ENCODE assay signal across 8 cellular contexts in genomic region chr4:154807042-154807630, GRCh38. TPM values are rescaled to one million over a fixed set of nuclear protein-coding genes. Genes with fewer than 3 reads are reported as not detected.
DNase-seq lines count a peak whose midpoint lies in the region; ATAC-seq and TF ChIP-seq lines count a peak whose summit lies in the region.

No MANE protein-coding gene starts in this region.

- in situ Hi-C loops in KBM-7 (cut with MboI; ENCODE audit: low pct_unique_long_range_greater_than_20kb, low sequenced_read_pairs) = no loop called here

- peak; percentile 59 for TF ChIP-seq CTCF in liver (IDR thresholded peaks at IDR 0.05; ENCODE audit: low read depth, low read length, missing input control)

- H3K9me3 ChIP-seq in liver (ENCODE audit: control insufficient read depth in 4 of 4, low read length in 3 of 4) = no peaks in the 10 kb centered on the region

- TF ChIP-seq RAD21 in liver (IDR thresholded peaks at IDR 0.05) = peak; percentile 75 to 79

- no peak overlapping the region for H3K4me3 Mint-ChIP-seq in activated T-helper 1 cell treated with anti-CD3 and anti-CD28 coated beads, Interleukin-12 subunit alpha, Interleukin-12 subunit beta, Interleukin-2, Interleukin-4 antibody, amounts not matched to agents 30 ng/mL and 10 ng/mL and 1 ng/mL, durations not matched to agents 14 hours and 24 hours and 36 hours

- no peaks in the 10 kb centered on the region for H3K9me3 Mint-ChIP-seq in activated T-helper 1 cell treated with anti-CD3 and anti-CD28 coated beads, Interleukin-12 subunit alpha, Interleukin-12 subunit beta, Interleukin-2, Interleukin-4 antibody, amounts not matched to agents 30 ng/mL and 10 ng/mL and 1 ng/mL, durations not matched to agents 14 hours and 24 hours and 36 hours

- H3K27ac ChIP-seq in liver (ENCODE audit: low read depth in 1 of 2, low read length in 2 of 2) = no peak overlapping the region

- H3K4me1 Mint-ChIP-seq in activated T-helper 1 cell treated with anti-CD3 and anti-CD28 coated beads, Interleukin-12 subunit alpha, Interleukin-12 subunit beta, Interleukin-2, Interleukin-4 antibody, amounts not matched to agents 30 ng/mL and 10 ng/mL and 1 ng/mL, durations not matched to agents 14 hours and 24 hours and 36 hours (ENCODE audit: low read depth) = no peaks in the 10 kb centered on the region

- H3K27ac Mint-ChIP-seq in activated T-helper 1 cell treated with anti-CD3 and anti-CD28 coated beads, Interleukin-12 subunit alpha, Interleukin-12 subunit beta, Interleukin-2, Interleukin-4 antibody, amounts not matched to agents 30 ng/mL and 10 ng/mL and 1 ng/mL, durations not matched to agents 14 hours and 24 hours and 36 hours = no peak overlapping the region

- H3K36me3 ChIP-seq in liver (ENCODE audit: control insufficient read depth in 4 of 4, insufficient read depth in 3 of 4, low read depth in 1 of 4, low read length in 3 of 4) = no peaks in the 10 kb centered on the region

- no peaks in the 10 kb centered on the region for H3K4me1 ChIP-seq in liver (ENCODE audit: control insufficient read depth in 4 of 4, insufficient read depth in 4 of 4, low read length in 3 of 4)

- H3K27me3 Mint-ChIP-seq in activated T-helper 1 cell treated with anti-CD3 and anti-CD28 coated beads, Interleukin-12 subunit alpha, Interleukin-12 subunit beta, Interleukin-2, Interleukin-4 antibody, amounts not matched to agents 30 ng/mL and 10 ng/mL and 1 ng/mL, durations not matched to agents 14 hours and 24 hours and 36 hours (ENCODE audit: insufficient read depth) = peaks cover 5% of the 10 kb centered on the region

- no peaks in the 10 kb centered on the region for H3K36me3 Mint-ChIP-seq in activated T-helper 1 cell treated with anti-CD3 and anti-CD28 coated beads, Interleukin-12 subunit alpha, Interleukin-12 subunit beta, Interleukin-2, Interleukin-4 antibody, amounts not matched to agents 30 ng/mL and 10 ng/mL and 1 ng/mL, durations not matched to agents 14 hours and 24 hours and 36 hours (ENCODE audit: low read depth)

- ATAC-seq in GM21423 (IDR thresholded peaks at IDR 0.05; ENCODE audit: unreplicated experiment) (peak; percentile 78), HG02571 (IDR thresholded peaks at IDR 0.05; ENCODE audit: unreplicated experiment) (no peak)

- intact Hi-C loops in activated T-helper 1 cell treated with anti-CD3 and anti-CD28 coated beads, Interleukin-12 subunit alpha, Interleukin-12 subunit beta, Interleukin-2, Interleukin-4 antibody, amounts not matched to agents 30 ng/mL and 10 ng/mL and 1 ng/mL, durations not matched to agents 14 hours and 24 hours and 36 hours (cut with micrococcal nuclease) = loop anchor here (2.0 kb wide), 1 partner anchor 980 kb away; no protein-coding TSS in a partner anchor

- H3K4me3 ChIP-seq in liver (ENCODE audit: low read depth in 1 of 3, low read length in 3 of 3) = no peak overlapping the region

- 26% methylated on average over 3 of the region's 3 CpGs for WGBS in liver

- DNase-seq in GM04504 (ENCODE audit: low read depth) (peak; percentile 15), KBM-7 (peak; percentile 54), amniotic epithelial cell (ENCODE audit: low read depth) (peak; percentile 42), mucosa of gallbladder (ENCODE audit: low spot score) (no peak)
- no peak for DNase-seq in activated T-helper 1 cell treated with anti-CD3 and anti-CD28 coated beads, Interleukin-12 subunit alpha, Interleukin-12 subunit beta, Interleukin-2, Interleukin-4 antibody, amounts not matched to agents 30 ng/mL and 10 ng/mL and 1 ng/mL, durations not matched to agents 14 hours and 24 hours and 36 hours (ENCODE audit: low spot score)

- peaks cover 0 to 3% (median 0%) of the 10 kb centered on the region in 4 donors for H3K27me3 ChIP-seq in liver (ENCODE audit: control insufficient read depth in 4 of 4, insufficient read depth in 4 of 4, low read length in 3 of 4)

- H3K9ac ChIP-seq in liver (ENCODE audit: low read depth in 1 of 2, low read length in 2 of 2) = no peak overlapping the region

TF ChIP-seq in liver, 16 proteins besides CTCF, POLR2A, EP300 and RAD21:
- TF ChIP-seq FOXA2 (IDR thresholded peaks at IDR 0.05) (no peak), HNF4G (IDR thresholded peaks at IDR 0.05) (no peak), REST (IDR thresholded peaks at IDR 0.05) (no peak), YY1 (IDR thresholded peaks at IDR 0.05) (no peak)

RNA-seq across cellular contexts. Expression of gene RBM46, which starts 26.1 kb away (rescaled TPM):
- total RNA-seq in liver (under 1 TPM in 1 of 2 donors, not detected in 1; 0.08 TPM), mucosa of gallbladder (1.3 TPM)
- under 1 TPM; 0.03 to 0.24 TPM for polyA plus RNA-seq in liver
- total RNA-seq in activated T-helper 1 cell treated with anti-CD3 and anti-CD28 coated beads, Interleukin-12 subunit alpha, Interleukin-12 subunit beta, Interleukin-2, Interleukin-4 antibody, amounts not matched to agents 30 ng/mL and 10 ng/mL and 1 ng/mL, durations not matched to agents 14 hours and 24 hours and 36 hours = not detected in 2 replicates

Comparison
In these comparisons a context has a peak if more than half of its experiments do, and no peak if none do; other contexts are left out.
1. DNase-seq: peak in GM04504 (single experiment), KBM-7 (single experiment) and amniotic epithelial cell (single experiment); none in mucosa of gallbladder (single experiment) and activated T-helper 1 cell treated with anti-CD3 and anti-CD28 coated beads, Interleukin-12 subunit alpha, Interleukin-12 subunit beta, Interleukin-2, Interleukin-4 antibody, amounts not matched to agents 30 ng/mL and 10 ng/mL and 1 ng/mL, durations not matched to agents 14 hours and 24 hours and 36 hours (single experiment).